Comparison of ENCODE assay signal across 8 cellular contexts in the genomic region with DNA sequence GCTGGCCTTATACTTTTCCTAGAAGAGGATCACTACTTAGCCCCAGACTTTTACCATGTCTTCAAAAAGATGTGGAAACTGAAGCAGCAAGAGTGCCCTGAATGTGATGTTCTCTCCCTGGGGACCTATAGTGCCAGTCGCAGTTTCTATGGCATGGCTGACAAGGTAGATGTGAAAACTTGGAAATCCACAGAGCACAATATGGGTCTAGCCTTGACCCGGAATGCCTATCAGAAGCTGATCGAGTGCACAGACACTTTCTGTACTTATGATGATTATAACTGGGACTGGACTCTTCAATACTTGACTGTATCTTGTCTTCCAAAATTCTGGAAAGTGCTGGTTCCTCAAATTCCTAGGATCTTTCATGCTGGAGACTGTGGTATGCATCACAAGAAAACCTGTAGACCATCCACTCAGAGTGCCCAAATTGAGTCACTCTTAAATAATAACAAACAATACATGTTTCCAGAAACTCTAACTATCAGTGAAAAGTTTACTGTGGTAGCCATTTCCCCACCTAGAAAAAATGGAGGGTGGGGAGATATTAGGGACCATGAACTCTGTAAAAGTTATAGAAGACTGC. TPM values are rescaled to one million over a fixed set of nuclear protein-coding genes. Genes with fewer than 3 reads are reported as not detected.
DNase-seq lines count a peak whose midpoint lies in the region; ATAC-seq and TF ChIP-seq lines count a peak whose summit lies in the region.

No MANE protein-coding gene starts in this region.

- H3K4me3 ChIP-seq in left lung, result peak overlapping the region; percentile 95 to 99
- H3K4me3 ChIP-seq in tibial artery, result peak overlapping the region; percentile 83 to 98
- no peak overlapping the region for H3K4me3 ChIP-seq in lower leg skin (ENCODE audit: low read depth, poor library complexity, severe bottlenecking)

- peak overlapping the region; percentile 99 for H3K4me3 Mint-ChIP-seq in activated T-cell treated with anti-CD3 and anti-CD28 coated beads, Interleukin-2, amount 50 U/mL, for 24 hours
- peak overlapping the region; percentile 97 for H3K4me3 Mint-ChIP-seq in activated naive CD8-positive, alpha-beta T cell

- H3K27me3 Mint-ChIP-seq in activated T-cell treated with anti-CD3 and anti-CD28 coated beads, Interleukin-2, amount 50 U/mL, for 24 hours, result no peaks in the 10 kb centered on the region
- no peaks in the 10 kb centered on the region for H3K27me3 Mint-ChIP-seq in activated naive CD8-positive, alpha-beta T cell

- H3K36me3 Mint-ChIP-seq in activated T-cell treated with anti-CD3 and anti-CD28 coated beads, Interleukin-2, amount 50 U/mL, for 24 hours (ENCODE audit: low read depth), result peaks cover 91% of the 10 kb centered on the region
- H3K36me3 Mint-ChIP-seq in activated naive CD8-positive, alpha-beta T cell, result peaks cover 16% of the 10 kb centered on the region

- WGBS in lower leg skin, 2 donors, result 44 to 51% methylated on average over 3 of the region's 3 CpGs

- peaks cover 0 to 26% of the 10 kb centered on the region in 2 donors for H3K36me3 ChIP-seq in left lung
- peaks cover 16 to 34% (median 18%) of the 10 kb centered on the region in 3 donors for H3K36me3 ChIP-seq in tibial artery

- H3K4me1 ChIP-seq in left lung (peaks cover 27 to 61% of the 10 kb centered on the region in 2 donors), tibial artery (peaks cover 0 to 50% (median 22%) of the 10 kb centered on the region in 4 donors)

- ATAC-seq in left lung, result no peak
- no peak for ATAC-seq in HG03439 (IDR thresholded peaks at IDR 0.05; ENCODE audit: unreplicated experiment)

- intact Hi-C loops in left lung (cut with DNase I), result no loop called here
- intact Hi-C loops in tibial artery (cut with DNase I; ENCODE audit: low total_unique reads), result no loop called here
- intact Hi-C loops in lower leg skin (cut with DNase I; ENCODE audit: low total_unique reads), result no loop called here

- no peaks in the 10 kb centered on the region for H3K9me3 Mint-ChIP-seq in activated T-cell treated with anti-CD3 and anti-CD28 coated beads, Interleukin-2, amount 50 U/mL, for 24 hours
- no peaks in the 10 kb centered on the region for H3K9me3 Mint-ChIP-seq in activated naive CD8-positive, alpha-beta T cell (ENCODE audit: low read depth)

- TF ChIP-seq CTCF in left lung (IDR thresholded peaks at IDR 0.05) (no peak), tibial artery (IDR thresholded peaks at IDR 0.05) (no peak), lower leg skin (IDR thresholded peaks at IDR 0.05) (no peak)

- H3K4me1 Mint-ChIP-seq in activated T-cell treated with anti-CD3 and anti-CD28 coated beads, Interleukin-2, amount 50 U/mL, for 24 hours (ENCODE audit: low read depth), result peaks cover 67% of the 10 kb centered on the region
- H3K4me1 Mint-ChIP-seq in activated naive CD8-positive, alpha-beta T cell (ENCODE audit: low read depth), result peaks cover 65% of the 10 kb centered on the region

- H3K9me3 ChIP-seq in left lung (no peaks in the 10 kb centered on the region), tibial artery (no peaks in the 10 kb centered on the region)

- DNase-seq in activated T-cell treated with anti-CD3 and anti-CD28 coated beads, Interleukin-2, amount 50 U/mL, for 24 hours, result no peak
- DNase-seq in activated T-cell treated with anti-CD3 and anti-CD28 coated beads, Interleukin-2, amount 50 U/mL, for 1 hour, result no peak
- no peak for DNase-seq in left lung
- DNase-seq in tibial artery, result no peak
- no peak for DNase-seq in erythroblast (lab: John Stamatoyannopoulos, UW)
- no peak for DNase-seq in lower leg skin (ENCODE audit: low spot score in 2 of 2)

- no peaks in the 10 kb centered on the region for H3K27me3 ChIP-seq in left lung
- no peaks in the 10 kb centered on the region for H3K27me3 ChIP-seq in tibial artery

- no peak for TF ChIP-seq POLR2A in erythroblast (IDR thresholded peaks at IDR 0.05; ENCODE audit: low read length)
- TF ChIP-seq POLR2A in lower leg skin (IDR thresholded peaks at IDR 0.05), result no peak

- H3K27ac ChIP-seq in left lung (no peak overlapping the region), tibial artery (peak overlapping the region in 1 of 2 donors; percentile 90)

- peak overlapping the region; percentile 99 for H3K27ac Mint-ChIP-seq in activated T-cell treated with anti-CD3 and anti-CD28 coated beads, Interleukin-2, amount 50 U/mL, for 24 hours
- peak overlapping the region; percentile 84 for H3K27ac Mint-ChIP-seq in activated naive CD8-positive, alpha-beta T cell

RNA-seq across cellular contexts. Expression of a gene that starts 1.5 kb away (rescaled TPM):
- total RNA-seq in left lung (10 to 100 TPM; 35.3 to 47.2 TPM), lower leg skin (10 to 100 TPM in 3 of 4 donors, 1 to 10 TPM in 1; 8.6 to 19.8 (median 14.3) TPM)

RNA-seq across cellular contexts. Expression of a gene that starts 1.7 kb away (rescaled TPM):
- total RNA-seq in left lung (100 to 1,000 TPM; 111 to 137 TPM), lower leg skin (100 to 1,000 TPM; 132 to 214 (median 159) TPM)

RNA-seq across cellular contexts. Expression of a gene that starts 12.9 kb away (rescaled TPM):
- total RNA-seq in left lung (1 to 10 TPM; 5.4 to 6.8 TPM), lower leg skin (1 to 10 TPM; 5.7 to 9.6 (median 8.9) TPM)

RNA-seq across cellular contexts. Expression of a gene that starts 23.4 kb away (rescaled TPM):
- total RNA-seq in left lung (10 to 100 TPM; 10.1 to 14.6 TPM), lower leg skin (1 to 10 TPM; 2.7 to 9.0 (median 7.1) TPM)

RNA-seq across cellular contexts. Expression of a gene that starts 35.9 kb away (rescaled TPM):
- total RNA-seq in left lung (1,000 to 10,000 TPM; 1,178 to 1,228 TPM), lower leg skin (over 10,000 TPM in 1 of 4 donors, 1,000 to 10,000 TPM in 3; 3,327 to 15,303 (median 7,021) TPM)
